ENCODE assay signal across 9 cellular contexts in the genomic region with DNA sequence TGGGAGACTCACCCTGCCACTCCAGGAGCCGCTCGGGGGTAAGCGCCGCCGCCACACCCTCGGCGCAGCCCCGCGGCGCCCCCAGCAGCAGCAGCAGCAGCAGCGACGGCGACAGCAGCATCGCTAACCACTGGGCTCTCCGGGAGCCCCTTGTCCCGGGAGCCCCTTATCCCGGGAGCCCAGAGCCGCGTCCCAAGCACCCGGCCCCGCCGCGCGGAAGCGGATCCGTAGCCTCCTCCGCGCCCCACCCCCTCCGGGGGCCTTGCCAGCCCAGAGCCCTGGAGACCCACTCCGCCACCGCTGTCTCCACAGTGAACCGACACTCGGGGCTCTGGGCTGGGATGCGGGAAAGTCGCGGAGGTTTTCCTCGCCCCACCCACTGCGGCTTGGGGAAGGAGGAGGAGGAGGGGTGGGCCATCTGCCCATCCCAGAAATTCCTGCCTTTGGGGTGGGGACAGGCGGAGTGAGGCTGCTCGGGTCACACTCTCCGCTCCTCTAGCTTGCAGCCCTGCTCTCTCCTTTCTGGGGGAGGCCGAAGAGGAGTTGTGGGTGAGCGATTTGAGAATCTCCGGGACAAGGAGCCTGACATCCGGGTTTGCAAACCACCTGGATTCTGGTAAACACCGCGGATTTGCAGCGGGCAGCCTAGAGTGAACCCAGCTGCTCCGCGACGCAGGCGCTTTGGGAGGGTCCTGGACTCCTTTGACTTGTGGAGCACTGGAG. TPM values are rescaled to one million over a fixed set of nuclear protein-coding genes. Genes with fewer than 3 reads are reported as not detected.
DNase-seq lines count a peak whose midpoint lies in the region; ATAC-seq lines count a peak whose summit lies in the region.
"Had no signal": no experiment of that assay in that cellular context is flagged by ENCODE, and none has a peak within 500 bp of the region (broad histone marks: within the 10 kb centered on the region; RNA-seq: fewer than 3 reads in every experiment).

A gene (minus strand): TSS at position 333 of the 723 bp plus-strand sequence. CDS start 212 bp downstream, at position 121.

- H2BK5ac ChIP-seq in trophoblast cell (ENCODE audit: low read depth, low read length, poor library complexity), result no peak within 1 kb of the TSS

- no peak within 1 kb of the TSS for H3K4ac ChIP-seq in trophoblast cell (ENCODE audit: low read depth, low read length)

- no peak within 1 kb of the TSS for H3K27ac Mint-ChIP-seq in activated naive CD8-positive, alpha-beta T cell treated with anti-CD3 and anti-CD28 coated beads, Interleukin-2, amount 50 U/mL, for 24 hours

- peak within 1 kb of the TSS; percentile 45 for H3K9ac ChIP-seq in trophoblast cell (ENCODE audit: low read length)
- H3K9ac ChIP-seq: BLaER1 treated with 17β-estradiol and CSF1 and Interleukin-3, amounts not matched to agents 10 nM and 100 nM had no signal

- H3K79me1 ChIP-seq in trophoblast cell (ENCODE audit: low read length), result peaks cover 3% of the 10 kb centered on the region

- peak within 1 kb of the TSS; percentile 20 for H2BK120ac ChIP-seq in trophoblast cell (ENCODE audit: insufficient read depth, low read length, poor library complexity)

- H3K36me3 ChIP-seq in trophoblast cell (ENCODE audit: control insufficient read depth in 1 of 2, insufficient read depth in 2 of 2, low read length in 2 of 2), result no peaks in the 10 kb centered on the region
- H3K36me3 ChIP-seq: BLaER1 treated with 17β-estradiol and CSF1 and Interleukin-3, amounts not matched to agents 10 nM and 100 nM had no signal

- H2BK12ac ChIP-seq in trophoblast cell (ENCODE audit: low read length), result no peak within 1 kb of the TSS

- WGBS in trophoblast cell (ENCODE audit: extremely low coverage, insufficient coverage, insufficient read length), result no CpG with 5 or more reads among the region's 52 CpGs

- peak within 1 kb of the TSS; percentile 48 for H4K91ac ChIP-seq in trophoblast cell (ENCODE audit: low read depth, low read length)

- H3K36me3 Mint-ChIP-seq in activated naive CD8-positive, alpha-beta T cell treated with anti-CD3 and anti-CD28 coated beads, Interleukin-2, amount 50 U/mL, for 24 hours (ENCODE audit: low read depth), result no peaks in the 10 kb centered on the region

- H3K4me1 ChIP-seq in trophoblast cell (ENCODE audit: control insufficient read depth in 1 of 2, insufficient read depth in 2 of 2, low read length in 2 of 2), result peaks cover 8 to 11% of the 10 kb centered on the region in 2 experiments
- H3K4me1 ChIP-seq: BLaER1 treated with 17β-estradiol and CSF1 and Interleukin-3, amounts not matched to agents 10 nM and 100 nM had no signal

- H3K27ac ChIP-seq in trophoblast cell (ENCODE audit: low read depth, low read length), result no peak within 1 kb of the TSS
- H3K27ac ChIP-seq: BLaER1 treated with 17β-estradiol and CSF1 and Interleukin-3, amounts not matched to agents 10 nM and 100 nM had no signal

- H3K9me3 Mint-ChIP-seq in activated naive CD8-positive, alpha-beta T cell treated with anti-CD3 and anti-CD28 coated beads, Interleukin-2, amount 50 U/mL, for 24 hours, result no peaks in the 10 kb centered on the region

- peak within 1 kb of the TSS; percentile 46 for H3K14ac ChIP-seq in trophoblast cell (ENCODE audit: low read length)

- peak within 1 kb of the TSS; percentile 69 for H3K4me3 ChIP-seq in trophoblast cell (ENCODE audit: low read depth, low read length)
- H3K4me3 ChIP-seq: BLaER1 treated with 17β-estradiol and CSF1 and Interleukin-3, amounts not matched to agents 10 nM and 100 nM had no signal

- H3K18ac ChIP-seq in trophoblast cell (ENCODE audit: low read length), result no peak within 1 kb of the TSS

- H3K79me2 ChIP-seq in trophoblast cell (ENCODE audit: control insufficient read depth, insufficient read depth, low read length, poor library complexity), result no peaks in the 10 kb centered on the region

- H3K23ac ChIP-seq in trophoblast cell (ENCODE audit: low read length), result no peak within 1 kb of the TSS

- DNase-seq in NCI-H82 (lab: John Stamatoyannopoulos, UW) (peak; percentile 72), NCI-H82 treated with DMSO at 0.1 percent for 48 hours (lab: John Stamatoyannopoulos, UW; ENCODE audit: unreplicated experiment) (no peak), left cardiac atrium (peak; percentile 59), trophoblast cell (peak; percentile 38 to 66), globus pallidus (ENCODE audit: low spot score) (no peak), COR-L47 (lab: John Stamatoyannopoulos, UW) (no peak)
- DNase-seq in activated naive CD8-positive, alpha-beta T cell treated with anti-CD3 and anti-CD28 coated beads, Interleukin-2, amount 50 U/mL, for 24 hours, result peak; percentile 3

- H4K12ac ChIP-seq in trophoblast cell (ENCODE audit: low read depth, low read length), result peak within 1 kb of the TSS; percentile 20

- H2AK5ac ChIP-seq in trophoblast cell (ENCODE audit: low read length), result no peak within 1 kb of the TSS

- H2AFZ ChIP-seq in trophoblast cell (ENCODE audit: insufficient read depth, low read length, poor library complexity), result peak within 1 kb of the TSS; percentile 53

- no peak for ATAC-seq in activated naive CD8-positive, alpha-beta T cell treated with anti-CD3 and anti-CD28 coated beads, Interleukin-2, amount 50 U/mL, for 24 hours
- peak; percentile 79 to 84 for ATAC-seq in left cardiac atrium
- ATAC-seq in GM18873 (IDR thresholded peaks at IDR 0.05; ENCODE audit: low FRiP score, unreplicated experiment), result no peak

- intact Hi-C loops in left cardiac atrium (cut with DNase I), result no loop called here

- no peaks in the 10 kb centered on the region for H3K9me3 ChIP-seq in trophoblast cell (ENCODE audit: insufficient read depth, low read depth, low read length)

- peak within 1 kb of the TSS; percentile 52 for H3K4me3 Mint-ChIP-seq in activated naive CD8-positive, alpha-beta T cell treated with anti-CD3 and anti-CD28 coated beads, Interleukin-2, amount 50 U/mL, for 24 hours

- peak within 1 kb of the TSS; percentile 63 for H4K8ac ChIP-seq in trophoblast cell (ENCODE audit: low read depth, low read length)

- peaks cover 55% of the 10 kb centered on the region for H3K27me3 Mint-ChIP-seq in activated naive CD8-positive, alpha-beta T cell treated with anti-CD3 and anti-CD28 coated beads, Interleukin-2, amount 50 U/mL, for 24 hours

- H3K27me3 ChIP-seq in trophoblast cell (ENCODE audit: insufficient read depth, low read length), result peaks cover 8% of the 10 kb centered on the region
- H3K27me3 ChIP-seq: BLaER1 treated with 17β-estradiol and CSF1 and Interleukin-3, amounts not matched to agents 10 nM and 100 nM had no signal

- H3K4me2 ChIP-seq in trophoblast cell (ENCODE audit: low read length), result peak within 1 kb of the TSS; percentile 72
- H3K4me2 ChIP-seq: BLaER1 treated with 17β-estradiol and CSF1 and Interleukin-3, amounts not matched to agents 10 nM and 100 nM had no signal

- H3K4me1 Mint-ChIP-seq in activated naive CD8-positive, alpha-beta T cell treated with anti-CD3 and anti-CD28 coated beads, Interleukin-2, amount 50 U/mL, for 24 hours, result peaks cover 7% of the 10 kb centered on the region

RNA-seq across cellular contexts. Expression of the gene that starts here (rescaled TPM):
- total RNA-seq in left cardiac atrium, result 1 to 10 TPM; 3.2 to 4.2 TPM
- 1.2 and 1.3 TPM in 2 replicates for polyA plus RNA-seq in trophoblast cell (2013)

Comparison
In these comparisons a context has a peak if more than half of its experiments do, and no peak if none do; other contexts are left out.
1. DNase-seq: peak in NCI-H82 (single experiment), activated naive CD8-positive, alpha-beta T cell treated with anti-CD3 and anti-CD28 coated beads, Interleukin-2, amount 50 U/mL, for 24 hours (single experiment), left cardiac atrium (single experiment) and trophoblast cell (2 of 2); none in NCI-H82 treated with DMSO at 0.1 percent for 48 hours (single experiment), globus pallidus (single experiment) and COR-L47 (single experiment).
2. ATAC-seq: peak in left cardiac atrium (2 of 2); none in activated naive CD8-positive, alpha-beta T cell treated with anti-CD3 and anti-CD28 coated beads, Interleukin-2, amount 50 U/mL, for 24 hours (single experiment) and GM18873 (single experiment).